Comparison of ENCODE assay signal across 36 cellular contexts in genomic region chr12:9587903-9588600, GRCh38. TPM values are rescaled to one million over a fixed set of nuclear protein-coding genes. Genes with fewer than 3 reads are reported as not detected.
"Had no signal": no experiment of that assay in that cellular context is flagged by ENCODE, and none has a peak within 500 bp of the region (broad histone marks: within the 10 kb centered on the region; RNA-seq: fewer than 3 reads in every experiment).

No MANE protein-coding gene starts in this region.

- ATAC-seq: activated naive CD8-positive, alpha-beta T cell treated with anti-CD3 and anti-CD28 coated beads, Interleukin-2, amount 50 U/mL, for 24 hours; activated T-cell treated with anti-CD3 and anti-CD28 coated beads, Interleukin-2, amount 50 U/mL, for 4 hours; PC-3; SK-N-SH treated with all-trans-retinoic acid at 6 μM for 48 hours; T-cell; T-helper 17 cell had no signal

- H3K36me3 Mint-ChIP-seq: activated CD4-positive, alpha-beta memory T cell treated with anti-CD3 and anti-CD28 coated beads for 36 hours; activated naive CD4-positive, alpha-beta T cell treated with anti-CD3 and anti-CD28 coated beads, Interleukin-2, amount 10 ng/mL, durations not matched to agents 7 days and 5 days; brain had no signal

- H3K27ac Mint-ChIP-seq: activated B cell treated with CpG ODN at 0.5 μM for 24 hours; activated CD4-positive, alpha-beta memory T cell treated with anti-CD3 and anti-CD28 coated beads for 36 hours; activated naive CD4-positive, alpha-beta T cell treated with anti-CD3 and anti-CD28 coated beads, Interleukin-2, amount 10 ng/mL, durations not matched to agents 7 days and 5 days; activated naive CD8-positive, alpha-beta T cell; activated naive CD8-positive, alpha-beta T cell treated with anti-CD3 and anti-CD28 coated beads, Interleukin-2, amount 50 U/mL, for 24 hours; brain; T-cell; T-helper 17 cell had no signal

- H3K4me3 Mint-ChIP-seq: activated B cell treated with CpG ODN at 0.5 μM for 24 hours; activated CD4-positive, alpha-beta memory T cell treated with anti-CD3 and anti-CD28 coated beads for 36 hours; activated naive CD4-positive, alpha-beta T cell treated with anti-CD3 and anti-CD28 coated beads, Interleukin-2, amount 10 ng/mL, durations not matched to agents 7 days and 5 days; activated naive CD8-positive, alpha-beta T cell; activated naive CD8-positive, alpha-beta T cell treated with anti-CD3 and anti-CD28 coated beads, Interleukin-2, amount 50 U/mL, for 24 hours; activated T-cell treated with anti-CD3 and anti-CD28 coated beads, Interleukin-2, amount 50 U/mL, for 4 hours; brain; T-cell; T-helper 17 cell had no signal

- H3K9me3 Mint-ChIP-seq: activated B cell treated with CpG ODN at 0.5 μM for 24 hours; activated CD4-positive, alpha-beta memory T cell treated with anti-CD3 and anti-CD28 coated beads for 36 hours; activated naive CD4-positive, alpha-beta T cell treated with anti-CD3 and anti-CD28 coated beads, Interleukin-2, amount 10 ng/mL, durations not matched to agents 7 days and 5 days; activated naive CD8-positive, alpha-beta T cell treated with anti-CD3 and anti-CD28 coated beads, Interleukin-2, amount 50 U/mL, for 24 hours; activated T-cell treated with anti-CD3 and anti-CD28 coated beads, Interleukin-2, amount 50 U/mL, for 4 hours; brain; T-cell had no signal

- H3K27me3 ChIP-seq: Peyer's patch had no signal

- H3K4me1 ChIP-seq: Peyer's patch had no signal

- H3K27ac ChIP-seq: Peyer's patch, VCaP had no signal

- DNase-seq: activated B cell treated with CpG ODN at 0.5 μM for 24 hours; activated CD4-positive, alpha-beta memory T cell treated with anti-CD3 and anti-CD28 coated beads for 36 hours; activated CD4-positive, alpha-beta T cell treated with anti-CD3 and anti-CD28 coated beads for 4 hours; activated CD4-positive, alpha-beta T cell treated with anti-CD3 and anti-CD28 coated beads, Interleukin-2, amount 50 U/mL, for 1 hour; activated CD4-positive, CD25-positive, alpha-beta regulatory T cell treated with anti-CD3 and anti-CD28 coated beads, Interleukin-2, amount 50 U/mL, for 72 hours; activated CD8-positive, alpha-beta memory T cell treated with anti-CD3 and anti-CD28 coated beads, Interleukin-2, amount 50 U/mL, for 4 hours; activated effector memory CD4-positive, alpha-beta T cell treated with Interleukin-2 at 50 U/mL for 16 hours; activated naive CD4-positive, alpha-beta T cell treated with anti-CD3 and anti-CD28 coated beads, Interleukin-2, amount 10 ng/mL, durations not matched to agents 7 days and 5 days; activated naive CD8-positive, alpha-beta T cell treated with anti-CD3 and anti-CD28 coated beads, Interleukin-2, amount 50 U/mL, for 24 hours; activated T-cell treated with anti-CD3 and anti-CD28 coated beads for 4 hours; activated T-cell treated with anti-CD3 and anti-CD28 coated beads, Interleukin-2, amount 50 U/mL, for 4 hours; Karpas-422; NCI-H1048; NCI-H1105 treated with DMSO at 0.1 percent for 48 hours; NCI-H1436; NCI-H1694; NCI-H2029; NCI-H345; NCI-H524 treated with DMSO at 0.1 percent for 48 hours; NCI-H748 treated with DMSO at 0.1 percent for 48 hours; NK-92 treated with Interleukin-12 subunit alpha and Interleukin-12 subunit beta, amount 100 ng/mL, for 24 hours; PC-3; Peyer's patch; RPMI8226; SHP77 treated with DMSO at 0.1 percent for 48 hours; T-cell; T-helper 17 cell; T-helper 9 cell had no signal

- H3K36me3 ChIP-seq: Peyer's patch had no signal

- H3K4me3 ChIP-seq: Peyer's patch had no signal

- H3K27me3 Mint-ChIP-seq: activated B cell treated with CpG ODN at 0.5 μM for 24 hours; activated CD4-positive, alpha-beta memory T cell treated with anti-CD3 and anti-CD28 coated beads for 36 hours; activated naive CD4-positive, alpha-beta T cell treated with anti-CD3 and anti-CD28 coated beads, Interleukin-2, amount 10 ng/mL, durations not matched to agents 7 days and 5 days; activated naive CD8-positive, alpha-beta T cell; activated naive CD8-positive, alpha-beta T cell treated with anti-CD3 and anti-CD28 coated beads, Interleukin-2, amount 50 U/mL, for 24 hours; brain; T-cell; T-helper 17 cell had no signal

- FAIRE-seq: bronchial epithelial cell had no signal

- H3K9me3 ChIP-seq: Peyer's patch had no signal

- H3K4me1 Mint-ChIP-seq: activated B cell treated with CpG ODN at 0.5 μM for 24 hours; activated naive CD4-positive, alpha-beta T cell treated with anti-CD3 and anti-CD28 coated beads, Interleukin-2, amount 10 ng/mL, durations not matched to agents 7 days and 5 days; activated naive CD8-positive, alpha-beta T cell treated with anti-CD3 and anti-CD28 coated beads, Interleukin-2, amount 50 U/mL, for 24 hours; T-cell had no signal

RNA-seq across cellular contexts. Expression of gene KLRB1, which starts 19.7 kb away (rescaled TPM):
- total RNA-seq: activated B cell treated with CpG ODN at 0.5 μM for 24 hours, bronchial epithelial cell, MCF 10A, NCI-H460, PC-3, SK-MEL-5 had no signal
